Comparison of ENCODE assay signal across 8 cellular contexts in the genomic region with DNA sequence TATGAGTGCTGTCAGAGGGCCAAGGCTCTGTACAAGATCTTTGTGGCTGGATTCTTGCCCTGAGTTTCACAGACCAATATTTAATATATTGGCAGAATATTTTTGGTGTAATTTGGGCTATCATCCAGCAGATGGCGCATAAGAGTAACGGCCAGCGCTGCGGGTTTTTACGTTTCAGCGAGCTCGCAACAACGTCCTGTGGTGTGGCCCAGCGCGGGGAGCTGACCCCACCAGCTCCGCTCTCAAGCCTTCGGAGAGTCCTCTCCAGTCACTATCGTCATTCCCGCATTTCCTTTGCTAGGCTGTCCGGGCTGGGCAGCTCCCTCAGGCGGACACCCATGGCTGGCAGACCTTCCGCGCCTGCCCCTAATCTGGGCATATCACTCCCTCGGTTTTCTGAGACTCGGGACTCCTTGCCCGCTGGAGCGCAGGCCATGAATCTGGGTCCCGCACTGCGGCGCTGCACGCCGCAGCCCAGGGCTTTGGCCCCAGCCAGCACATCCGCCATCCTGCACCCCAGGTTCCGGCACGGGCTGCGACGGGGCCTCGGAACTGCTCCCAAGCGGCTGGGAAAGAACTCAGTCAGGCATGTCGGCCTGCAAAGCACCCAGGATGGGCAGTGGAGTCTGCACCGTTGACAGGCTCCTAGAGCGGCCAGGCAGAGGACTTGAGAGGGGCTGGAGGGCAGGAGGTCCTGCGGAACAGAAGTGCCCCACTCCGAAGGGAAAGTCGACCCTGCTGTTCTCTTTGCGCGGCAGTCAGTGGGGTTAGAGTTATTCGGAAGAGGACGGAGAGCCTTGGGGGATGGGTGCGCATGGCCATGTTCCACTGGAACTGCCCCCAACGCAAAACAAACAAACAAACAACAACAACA. TPM values are rescaled to one million over a fixed set of nuclear protein-coding genes. Genes with fewer than 3 reads are reported as not detected.
DNase-seq lines count a peak whose midpoint lies in the region; ATAC-seq and TF ChIP-seq lines count a peak whose summit lies in the region.

No MANE protein-coding gene starts in this region.

- peak in 2 of 4 donors; percentile 45 to 66 for TF ChIP-seq POLR2A in upper lobe of left lung (IDR thresholded peaks at IDR 0.05)

- TF ChIP-seq CTCF in LNCAP (IDR thresholded peaks at IDR 0.05) (peak; percentile 78), progenitor cell of endocrine pancreas (IDR thresholded peaks at IDR 0.05; ENCODE audit: unreplicated experiment) (peak; percentile 96), upper lobe of left lung (IDR thresholded peaks at IDR 0.05) (peak; percentile 55 to 85 (median 78))

- peak overlapping the region; percentile 66 for H2AFZ ChIP-seq in ACC112 (ENCODE audit: low read length, unreplicated experiment)

- H3K4me1 ChIP-seq in ACC112 (ENCODE audit: control insufficient read depth, insufficient read depth, low read length, unreplicated experiment): no peaks in the 10 kb centered on the region
- H3K4me1 ChIP-seq in right cardiac atrium (ENCODE audit: control insufficient read depth, insufficient read depth, low read length): peaks cover 5% of the 10 kb centered on the region
- peaks cover 6 to 10% (median 8%) of the 10 kb centered on the region in 4 donors for H3K4me1 ChIP-seq in upper lobe of left lung

- no peaks in the 10 kb centered on the region for H3K79me2 ChIP-seq in ACC112 (ENCODE audit: control insufficient read depth, insufficient read depth, low read length, unreplicated experiment)

- H3K27me3 ChIP-seq in ACC112 (ENCODE audit: insufficient read depth, low read length) (no peaks in the 10 kb centered on the region), right cardiac atrium (ENCODE audit: control insufficient read depth, insufficient read depth) (no peaks in the 10 kb centered on the region), upper lobe of left lung (no peaks in the 10 kb centered on the region)

- intact Hi-C loops in right cardiac atrium (cut with DNase I): loop anchor here in 2 of 4 donors (2.0 to 10.0 kb wide), 2 partner anchors 37 to 61 kb away; a partner anchor contains a TSS

- H3K27ac ChIP-seq in ACC112 (ENCODE audit: low read depth, low read length): no peak overlapping the region
- peak overlapping the region; percentile 78 for H3K27ac ChIP-seq in right cardiac atrium (ENCODE audit: low read length)
- H3K27ac ChIP-seq in upper lobe of left lung: peak overlapping the region; percentile 69 to 85 (median 79)

- no peak overlapping the region for H3K27ac Mint-ChIP-seq in T-helper 1 cell treated with Interleukin-12 subunit alpha and Interleukin-12 subunit beta and Interleukin-4 antibody, amounts not matched to agents 30 μg/mL and 1 μg/mL, for 36 hours
- peak overlapping the region; percentile 96 for H3K27ac Mint-ChIP-seq in progenitor cell of endocrine pancreas

- peak overlapping the region; percentile 84 for H3K4me3 Mint-ChIP-seq in T-helper 1 cell treated with Interleukin-12 subunit alpha and Interleukin-12 subunit beta and Interleukin-4 antibody, amounts not matched to agents 30 μg/mL and 1 μg/mL, for 36 hours
- H3K4me3 Mint-ChIP-seq in progenitor cell of endocrine pancreas (ENCODE audit: low read depth): peak overlapping the region; percentile 92

- H3K4me3 ChIP-seq in ACC112 (ENCODE audit: low read depth, low read length) (peak overlapping the region; percentile 75), right cardiac atrium (ENCODE audit: low read length) (peak overlapping the region; percentile 45), upper lobe of left lung (peak overlapping the region; percentile 48 to 70 (median 62))

- no peaks in the 10 kb centered on the region for H3K36me3 Mint-ChIP-seq in T-helper 1 cell treated with Interleukin-12 subunit alpha and Interleukin-12 subunit beta and Interleukin-4 antibody, amounts not matched to agents 30 μg/mL and 1 μg/mL, for 36 hours (ENCODE audit: low read depth)
- H3K36me3 Mint-ChIP-seq in progenitor cell of endocrine pancreas (ENCODE audit: insufficient read depth): no peaks in the 10 kb centered on the region

- H3K9me3 Mint-ChIP-seq in T-helper 1 cell treated with Interleukin-12 subunit alpha and Interleukin-12 subunit beta and Interleukin-4 antibody, amounts not matched to agents 30 μg/mL and 1 μg/mL, for 36 hours: no peaks in the 10 kb centered on the region
- peaks cover 5% of the 10 kb centered on the region for H3K9me3 Mint-ChIP-seq in progenitor cell of endocrine pancreas (ENCODE audit: low read depth)

- ATAC-seq in GM19023 (IDR thresholded peaks at IDR 0.05; ENCODE audit: unreplicated experiment): peak; percentile 54
- peak; percentile 96 for ATAC-seq in right cardiac atrium
- ATAC-seq in upper lobe of left lung (ENCODE audit: low FRiP score in 2 of 2): peak; percentile 94 to 96

- WGBS in right cardiac atrium: 2% methylated on average over 46 of the region's 46 CpGs
- whole genome bisulfite sequencing in upper lobe of left lung, 2 donors: 6 to 20% methylated on average over 11 to 39 of the region's 46 CpGs

- H3K9me3 ChIP-seq in right cardiac atrium (ENCODE audit: control insufficient read depth, low read length): no peaks in the 10 kb centered on the region
- H3K9me3 ChIP-seq in upper lobe of left lung: no peaks in the 10 kb centered on the region

- H3K4me1 Mint-ChIP-seq in T-helper 1 cell treated with Interleukin-12 subunit alpha and Interleukin-12 subunit beta and Interleukin-4 antibody, amounts not matched to agents 30 μg/mL and 1 μg/mL, for 36 hours (ENCODE audit: low read depth): peaks cover 9% of the 10 kb centered on the region
- peaks cover 7% of the 10 kb centered on the region for H3K4me1 Mint-ChIP-seq in progenitor cell of endocrine pancreas (ENCODE audit: low read depth)

- H3K27me3 Mint-ChIP-seq in T-helper 1 cell treated with Interleukin-12 subunit alpha and Interleukin-12 subunit beta and Interleukin-4 antibody, amounts not matched to agents 30 μg/mL and 1 μg/mL, for 36 hours (ENCODE audit: low read depth): peaks cover 49% of the 10 kb centered on the region
- peaks cover 3% of the 10 kb centered on the region for H3K27me3 Mint-ChIP-seq in progenitor cell of endocrine pancreas

- no peak for TF ChIP-seq EP300 in upper lobe of left lung (IDR thresholded peaks at IDR 0.05)

- H3K36me3 ChIP-seq in ACC112 (ENCODE audit: insufficient read depth, low read length) (no peaks in the 10 kb centered on the region), upper lobe of left lung (no peaks in the 10 kb centered on the region)

- DNase-seq in amygdala (lab: John Stamatoyannopoulos, UW): peak; percentile 23 to 89 (median 64)
- DNase-seq in right cardiac atrium: peak; percentile 70 to 86 (median 86)
- peak; percentile 71 for DNase-seq in progenitor cell of endocrine pancreas (ENCODE audit: low spot score, unreplicated experiment)
- DNase-seq in upper lobe of left lung: peak; percentile 82 to 90

RNA-seq across cellular contexts. Expression of a gene that starts 18.4 kb away (rescaled TPM):
- total RNA-seq in right cardiac atrium (under 1 TPM; 0.60 to 0.81 (median 0.75) TPM), progenitor cell of endocrine pancreas (not detected in 2 replicates), upper lobe of left lung (100 to 1,000 TPM in 4 of 6 donors, 10 to 100 TPM in 2; 51.2 to 163 (median 113) TPM)
- 0.27 TPM for polyA plus RNA-seq in right cardiac atrium

RNA-seq across cellular contexts. Expression of a gene that starts 23.5 kb away (rescaled TPM):
- total RNA-seq in right cardiac atrium (10 to 100 TPM in 2 of 4 donors, 1 to 10 TPM in 2; 4.8 to 14.9 (median 10.8) TPM), progenitor cell of endocrine pancreas (not detected in 2 replicates), upper lobe of left lung (10 to 100 TPM; 17.4 to 87.8 (median 28.1) TPM)
- 2.4 TPM for polyA plus RNA-seq in right cardiac atrium

RNA-seq across cellular contexts. Expression of a gene that starts 25.3 kb away (rescaled TPM):
- total RNA-seq in right cardiac atrium (not detected), progenitor cell of endocrine pancreas (not detected in 2 replicates), upper lobe of left lung (1 to 10 TPM in 3 of 6 donors, under 1 TPM in 2, not detected in 1; 0.55 to 2.7 (median 1.1) TPM)
- 0.07 TPM for polyA plus RNA-seq in right cardiac atrium

RNA-seq across cellular contexts. Expression of a gene that starts 54.7 kb away (rescaled TPM):
- 1 to 10 TPM; 3.2 to 4.1 (median 3.3) TPM for total RNA-seq in right cardiac atrium
- 3.5 TPM for polyA plus RNA-seq in right cardiac atrium
- not detected in 2 replicates for total RNA-seq in progenitor cell of endocrine pancreas
- total RNA-seq in upper lobe of left lung: 10 to 100 TPM in 1 of 6 donors, 1 to 10 TPM in 5; 3.9 to 13.0 (median 6.3) TPM

RNA-seq across cellular contexts. Expression of a gene that starts 59.2 kb away (rescaled TPM):
- total RNA-seq in right cardiac atrium: 100 to 1,000 TPM; 212 to 302 (median 279) TPM
- polyA plus RNA-seq in right cardiac atrium: 208 TPM
- 94.2 and 96.2 TPM in 2 replicates for total RNA-seq in progenitor cell of endocrine pancreas
- total RNA-seq in upper lobe of left lung: 100 to 1,000 TPM in 3 of 6 donors, 10 to 100 TPM in 3; 88.9 to 114 (median 97.9) TPM

Comparison
In these comparisons a context has a peak if more than half of its experiments do, and no peak if none do; other contexts are left out.
1. RNA of a gene that starts 18.4 kb away (total RNA-seq): 51.2 to 163 TPM in upper lobe of left lung; 0.60 to 0.81 TPM in right cardiac atrium and not detected in progenitor cell of endocrine pancreas; every median in the first group is over 10 times any median in the second.
2. Peak in every context shown above with its lines, with median percentiles within 50 percentile points of each other: H3K4me3 ChIP-seq, ATAC-seq, CTCF ChIP-seq and DNase-seq.